ENCODE assay signal across 9 cellular contexts in genomic region chr2:179861027-179861776, GRCh38. TPM values are rescaled to one million over a fixed set of nuclear protein-coding genes. Genes with fewer than 3 reads are reported as not detected.
DNase-seq lines count a peak whose midpoint lies in the region; ATAC-seq lines count a peak whose summit lies in the region.
"Had no signal": no experiment of that assay in that cellular context is flagged by ENCODE, and none has a peak within 500 bp of the region (broad histone marks: within the 10 kb centered on the region; RNA-seq: fewer than 3 reads in every experiment).

Gene ZNF385B (minus strand): TSS chr2:179861612.

- H3K4me1 ChIP-seq in neuronal stem cell (ENCODE audit: control insufficient read depth in 2 of 2, insufficient read depth in 1 of 2, low read depth in 1 of 2, low read length in 2 of 2): peaks cover 2 to 7% of the 10 kb centered on the region in 2 donors

- H3K4ac ChIP-seq in neuronal stem cell (ENCODE audit: low read length): no peak within 1 kb of the TSS

- peak within 1 kb of the TSS; percentile 85 for H3K14ac ChIP-seq in neuronal stem cell (ENCODE audit: low read length)

- H4K91ac ChIP-seq in neuronal stem cell (ENCODE audit: low read depth, low read length, poor library complexity): no peak within 1 kb of the TSS

- H3K9me3 Mint-ChIP-seq in activated T-cell treated with anti-CD3 and anti-CD28 coated beads, Interleukin-2, amount 50 U/mL, for 4 hours: no peaks in the 10 kb centered on the region
- H3K9me3 Mint-ChIP-seq in T-helper 2 cell treated with Interferon-gamma antibody and Interleukin-4, amounts not matched to agents 5 μg/mL and 100 μg/mL, for 36 hours: no peaks in the 10 kb centered on the region

- no peak within 1 kb of the TSS for H3K4me3 Mint-ChIP-seq in activated T-cell treated with anti-CD3 and anti-CD28 coated beads, Interleukin-2, amount 50 U/mL, for 4 hours
- H3K4me3 Mint-ChIP-seq in T-helper 2 cell treated with Interferon-gamma antibody and Interleukin-4, amounts not matched to agents 5 μg/mL and 100 μg/mL, for 36 hours: peak within 1 kb of the TSS; percentile 33

- H3K36me3 ChIP-seq in neuronal stem cell (replicated peaks in 1 of 2; ENCODE audit: control insufficient read depth in 2 of 2, insufficient read depth in 2 of 2, low read length in 2 of 2): no peaks in the 10 kb centered on the region

- H3K27me3 ChIP-seq in neuronal stem cell (ENCODE audit: control insufficient read depth in 3 of 3, insufficient read depth in 3 of 3, low read depth in 1 of 3, low read length in 3 of 3): peaks cover 0 to 93% (median 0%) of the 10 kb centered on the region in 3 experiments

- peak within 1 kb of the TSS; percentile 18 for H2BK15ac ChIP-seq in neuronal stem cell (ENCODE audit: low read length)

- peak within 1 kb of the TSS; percentile 72 for H2BK5ac ChIP-seq in neuronal stem cell (ENCODE audit: low read length)

- no CpG with 5 or more reads among the region's 91 CpGs for WGBS in neuronal stem cell (ENCODE audit: extremely low coverage in 2 of 2, insufficient read length in 2 of 2, insufficient replicate concordance in 1 of 2), 2 donors

- peaks cover 14% of the 10 kb centered on the region for H3K4me1 Mint-ChIP-seq in activated T-cell treated with anti-CD3 and anti-CD28 coated beads, Interleukin-2, amount 50 U/mL, for 4 hours (ENCODE audit: low read depth)
- H3K4me1 Mint-ChIP-seq in T-helper 2 cell treated with Interferon-gamma antibody and Interleukin-4, amounts not matched to agents 5 μg/mL and 100 μg/mL, for 36 hours (ENCODE audit: low read depth): peaks cover 8% of the 10 kb centered on the region

- H3K23ac ChIP-seq in neuronal stem cell (ENCODE audit: low read depth, low read length, poor library complexity): no peak within 1 kb of the TSS

- peaks cover 48% of the 10 kb centered on the region for H3K27me3 Mint-ChIP-seq in activated T-cell treated with anti-CD3 and anti-CD28 coated beads, Interleukin-2, amount 50 U/mL, for 4 hours (ENCODE audit: low read depth)
- H3K27me3 Mint-ChIP-seq in T-helper 2 cell treated with Interferon-gamma antibody and Interleukin-4, amounts not matched to agents 5 μg/mL and 100 μg/mL, for 36 hours (ENCODE audit: low read depth): peaks cover 79% of the 10 kb centered on the region

- peak within 1 kb of the TSS; percentile 37 to 98 for H3K4me3 ChIP-seq in neuronal stem cell (ENCODE audit: low read length in 2 of 2)

- H3K27ac ChIP-seq in neuronal stem cell (replicated peaks; ENCODE audit: low read length): peak within 1 kb of the TSS; percentile 64

- H3K79me1 ChIP-seq in neuronal stem cell (ENCODE audit: low read depth, low read length): peaks cover 2% of the 10 kb centered on the region

- H3K9me3 ChIP-seq in neuronal stem cell (replicated peaks in 1 of 2; ENCODE audit: control insufficient read depth in 2 of 2, insufficient read depth in 1 of 2, low read depth in 1 of 2, low read length in 2 of 2): no peaks in the 10 kb centered on the region

- H2BK120ac ChIP-seq in neuronal stem cell (ENCODE audit: low read depth, low read length): peak within 1 kb of the TSS; percentile 4

- H4K8ac ChIP-seq in neuronal stem cell (ENCODE audit: low read depth, low read length): no peak within 1 kb of the TSS

- H3K27ac Mint-ChIP-seq in T-helper 2 cell treated with Interferon-gamma antibody and Interleukin-4, amounts not matched to agents 5 μg/mL and 100 μg/mL, for 36 hours: no peak within 1 kb of the TSS

- peak within 1 kb of the TSS; percentile 94 for H2AFZ ChIP-seq in neuronal stem cell (ENCODE audit: low read length)

- peak within 1 kb of the TSS; percentile 69 for H2AK5ac ChIP-seq in neuronal stem cell (ENCODE audit: low read depth, low read length)

- no peak for DNase-seq in activated T-cell treated with anti-CD3 and anti-CD28 coated beads, Interleukin-2, amount 50 U/mL, for 4 hours
- no peak for DNase-seq in activated T-cell treated with anti-CD3 and anti-CD28 coated beads, Interleukin-2, amount 50 U/mL, for 1 hour
- no peak for DNase-seq in T-helper 2 cell treated with Interferon-gamma antibody and Interleukin-4, amounts not matched to agents 5 μg/mL and 100 μg/mL, for 36 hours (ENCODE audit: low spot score)
- peak; percentile 12 for DNase-seq in fibroblast of peridontal ligament (ENCODE audit: extremely low read depth)
- peak; percentile 61 for DNase-seq in neuronal stem cell (ENCODE audit: low spot score)
- DNase-seq in cerebellar nuclear complex (lab: John Stamatoyannopoulos, UW): no peak

- no peaks in the 10 kb centered on the region for H3K36me3 Mint-ChIP-seq in activated T-cell treated with anti-CD3 and anti-CD28 coated beads, Interleukin-2, amount 50 U/mL, for 4 hours (ENCODE audit: insufficient read depth)
- no peaks in the 10 kb centered on the region for H3K36me3 Mint-ChIP-seq in T-helper 2 cell treated with Interferon-gamma antibody and Interleukin-4, amounts not matched to agents 5 μg/mL and 100 μg/mL, for 36 hours (ENCODE audit: low read depth)

- H2BK12ac ChIP-seq in neuronal stem cell (ENCODE audit: low read length): peak within 1 kb of the TSS; percentile 87

- H3K9ac ChIP-seq in neuronal stem cell (ENCODE audit: low read depth, low read length, poor library complexity): peak within 1 kb of the TSS; percentile 96

- H3K4me2 ChIP-seq in neuronal stem cell (ENCODE audit: insufficient read depth, low read length, poor library complexity, severe bottlenecking): peak within 1 kb of the TSS; percentile 77

- peak within 1 kb of the TSS; percentile 99 for H3K18ac ChIP-seq in neuronal stem cell (ENCODE audit: low read length)

- peak; percentile 14 to 64 for ATAC-seq in activated T-cell treated with anti-CD3 and anti-CD28 coated beads, Interleukin-2, amount 50 U/mL, for 4 hours
- peak; percentile 49 for ATAC-seq in HG03175 (IDR thresholded peaks at IDR 0.05; ENCODE audit: unreplicated experiment)
- no peak for ATAC-seq in GM18870 (IDR thresholded peaks at IDR 0.05; ENCODE audit: unreplicated experiment)

RNA-seq across cellular contexts. Expression of gene ZNF385B, which starts in this region (rescaled TPM):
- total RNA-seq in activated T-cell treated with anti-CD3 and anti-CD28 coated beads, Interleukin-2, amount 50 U/mL, for 4 hours: under 1 TPM in 1 of 3 donors, not detected in 2; 0.08 TPM
- polyA plus RNA-seq in neuronal stem cell (2013, experiment 1 of 2): 36.3 TPM
- 37.2 TPM for polyA plus RNA-seq in neuronal stem cell (2013, experiment 2 of 2)
- total RNA-seq: dermis microvascular lymphatic vessel endothelial cell had no signal

Comparison
In these comparisons a context has a peak if more than half of its experiments do, and no peak if none do; other contexts are left out.
1. Peak in ATAC-seq in activated T-cell treated with anti-CD3 and anti-CD28 coated beads, Interleukin-2, amount 50 U/mL, for 4 hours; RNA of the gene not detected or under 1 TPM.
2. DNase-seq: peak in fibroblast of peridontal ligament (single experiment) and neuronal stem cell (single experiment); none in activated T-cell treated with anti-CD3 and anti-CD28 coated beads, Interleukin-2, amount 50 U/mL, for 4 hours (single experiment), activated T-cell treated with anti-CD3 and anti-CD28 coated beads, Interleukin-2, amount 50 U/mL, for 1 hour (single experiment), T-helper 2 cell treated with Interferon-gamma antibody and Interleukin-4, amounts not matched to agents 5 μg/mL and 100 μg/mL, for 36 hours (single experiment) and cerebellar nuclear complex (0 of 2).